ENCODE assay signal across 12 cellular contexts in the genomic region with DNA sequence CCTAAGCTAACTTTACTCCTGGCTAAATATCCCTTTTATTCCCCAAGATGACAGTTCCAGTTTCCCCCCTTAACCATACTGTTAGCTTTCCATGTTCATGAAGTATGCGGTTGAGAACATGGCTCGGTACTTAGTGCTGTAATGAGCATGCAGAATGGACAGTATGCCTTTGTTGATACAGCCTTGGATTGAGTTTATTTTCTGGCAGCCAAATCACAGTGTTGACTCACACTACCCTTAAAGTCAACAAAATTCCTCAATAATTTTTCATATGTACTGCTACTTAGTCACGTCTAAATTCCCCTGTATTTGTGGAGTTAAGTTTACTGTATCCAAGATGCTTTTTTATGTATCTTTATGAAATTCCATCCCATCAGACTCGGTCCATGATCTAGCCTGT. TPM values are rescaled to one million over a fixed set of nuclear protein-coding genes. Genes with fewer than 3 reads are reported as not detected.
A peak's percentile ranks its signal among the peaks of the same experiment; 100 is the strongest.
DNase-seq lines count a peak whose midpoint lies in the region; ATAC-seq and TF ChIP-seq lines count a peak whose summit lies in the region.
"Had no signal": no experiment of that assay in that cellular context is flagged by ENCODE, and none has a peak within 500 bp of the region (broad histone marks: within the 10 kb centered on the region; RNA-seq: fewer than 3 reads in every experiment).

No MANE protein-coding gene starts in this region.

- ATAC-seq in lung (ENCODE audit: insufficient read depth, low FRiP score) (peak; percentile 24), GM21390 (IDR thresholded peaks at IDR 0.05; ENCODE audit: unreplicated experiment) (no peak), HG03460 (IDR thresholded peaks at IDR 0.05; ENCODE audit: unreplicated experiment) (no peak), HG03469 (IDR thresholded peaks at IDR 0.05; ENCODE audit: unreplicated experiment) (no peak)

- H3K27me3 Mint-ChIP-seq in brain = peaks cover 23% of the 10 kb centered on the region

- no peak for TF ChIP-seq CTCF in AG04449 (IDR thresholded peaks at IDR 0.05; ENCODE audit: insufficient read depth, low read length, missing control alignments)
- TF ChIP-seq CTCF in brain (conservative IDR thresholded peaks at IDR 0.05) = no peak
- TF ChIP-seq CTCF in lung (IDR thresholded peaks at IDR 0.05; ENCODE audit: control extremely low read depth, extremely low read depth) = no peak

- H3K36me3 Mint-ChIP-seq in brain = no peaks in the 10 kb centered on the region

- H3K27ac Mint-ChIP-seq in brain = peak overlapping the region in 1 of 5 experiments; percentile 12

- H3K9me3 Mint-ChIP-seq in brain = no peaks in the 10 kb centered on the region

- H3K27me3 ChIP-seq in lung (ENCODE audit: control insufficient read depth, insufficient read depth) = no peaks in the 10 kb centered on the region

- peaks cover 14% of the 10 kb centered on the region for H3K4me1 Mint-ChIP-seq in brain

- CTCF ChIA-PET in AG04449 (lab: Yijun Ruan, JAX) = interaction anchor here (1.4 to 3.8 kb wide), 3 partner anchors 27 to 415 kb away, joined by 3 to 52 read pairs (median 4); no protein-coding TSS in a partner anchor

- no peaks in the 10 kb centered on the region for H3K36me3 ChIP-seq in lung (ENCODE audit: control insufficient read depth in 2 of 2, insufficient read depth in 2 of 2, low read length in 2 of 2)
- H3K36me3 ChIP-seq: prostate gland had no signal

- H3K4me3 Mint-ChIP-seq in brain = peak overlapping the region; percentile 77 to 86 (median 84)

- POLR2A ChIA-PET in AG04449 (lab: Yijun Ruan, JAX) = interaction anchor here (1.4 to 4.2 kb wide), 2 partner anchors 45 to 90 kb away, joined by 5 to 33 read pairs; no protein-coding TSS in a partner anchor

- H3K4me3 ChIP-seq in AG04449 (ENCODE audit: low read depth, low read length) (no peak overlapping the region), lung (no peak overlapping the region)
- H3K4me3 ChIP-seq: prostate gland had no signal

- H3K9me3 ChIP-seq in lung (ENCODE audit: control insufficient read depth in 2 of 2, insufficient read depth in 1 of 2, low read length in 1 of 2) = peaks cover 0 to 2% of the 10 kb centered on the region in 2 donors
- H3K9me3 ChIP-seq: prostate gland had no signal

- DNase-seq in AG04449 (ENCODE audit: low read depth, low spot score) = peak; percentile 85
- peak; percentile 92 for DNase-seq in HS-5 (ENCODE audit: low read depth)
- no peak for DNase-seq in lung (ENCODE audit: low spot score)
- DNase-seq in DMS 273 treated with DMSO at 0.1 percent for 48 hours (lab: John Stamatoyannopoulos, UW) = no peak
- DNase-seq: activated CD4-positive, alpha-beta T cell treated with anti-CD3 and anti-CD28 coated beads for 48 hours; left cardiac atrium; NCI-H1417 treated with DMSO at 0.1 percent for 48 hours had no signal

- WGBS in lung, 2 donors = 52 to 76% methylated on average over 4 of the region's 4 CpGs

- H3K4me1 ChIP-seq in lung (ENCODE audit: control insufficient read depth in 2 of 2, insufficient read depth in 2 of 2, low read length in 2 of 2) = peaks cover 0 to 3% of the 10 kb centered on the region in 2 donors
- H3K4me1 ChIP-seq: prostate gland had no signal

- no peak overlapping the region for H3K27ac ChIP-seq in lung (ENCODE audit: low read depth in 1 of 2, low read length in 1 of 2)

RNA-seq across cellular contexts. Expression of a gene that starts 1.4 kb away (rescaled TPM):
- 2.0 TPM for polyA plus RNA-seq in brain (ENCODE audit: insufficient read depth, low read depth, low replicate concordance)
- total RNA-seq in lung = 10 to 100 TPM; 11.2 to 22.5 TPM
- polyA plus RNA-seq in lung = 10 to 100 TPM in 1 of 2 donors, 1 to 10 TPM in 1; 4.4 to 11.1 TPM

Comparison
In these comparisons a context has a peak if more than half of its experiments do, and no peak if none do; other contexts are left out.
1. DNase-seq: peak in AG04449 (single experiment) and HS-5 (single experiment); none in lung (single experiment) and DMS 273 treated with DMSO at 0.1 percent for 48 hours (single experiment).